In the genomic region with DNA sequence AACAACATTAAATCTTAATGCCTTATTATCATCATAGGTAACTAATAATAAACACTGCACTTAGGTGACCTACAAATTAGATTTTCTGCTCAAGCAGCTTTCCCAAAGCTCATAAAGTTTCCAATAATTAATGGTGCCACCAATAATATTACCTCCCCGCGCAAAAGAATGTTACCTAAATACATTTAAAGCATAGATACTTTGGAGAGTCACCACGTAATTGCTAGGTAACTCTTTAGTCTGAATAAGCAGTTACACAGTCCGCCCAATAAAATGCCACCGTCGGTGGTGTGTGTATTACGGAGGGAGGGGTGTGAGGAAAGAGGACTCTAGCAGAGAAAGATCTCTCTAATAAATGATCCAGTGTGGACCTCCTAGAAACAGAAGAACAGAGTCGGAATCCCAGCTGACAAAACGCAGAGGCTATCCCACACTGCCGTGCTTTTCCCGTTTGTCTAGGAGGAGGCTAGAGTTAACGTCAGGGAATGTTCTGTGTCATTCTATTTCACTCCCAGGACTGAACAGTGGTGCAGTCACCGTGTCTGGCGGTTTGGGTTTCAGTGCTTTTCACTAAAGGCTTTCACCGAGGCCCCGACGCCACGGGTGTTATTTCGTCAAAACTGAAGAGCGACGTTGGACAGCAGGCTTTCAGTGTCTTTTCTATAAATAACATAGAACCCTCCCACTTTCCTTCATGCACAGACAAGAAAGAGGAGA, we compare ENCODE assay signal across 8 cellular contexts. TPM values are rescaled to one million over a fixed set of nuclear protein-coding genes. Genes with fewer than 3 reads are reported as not detected.
A peak's percentile ranks its signal among the peaks of the same experiment; 100 is the strongest.
DNase-seq lines count a peak whose midpoint lies in the region; ATAC-seq, FAIRE-seq and TF ChIP-seq lines count a peak whose summit lies in the region.

No MANE protein-coding gene starts in this region.

- H3K27me3 ChIP-seq in OCI-LY3 (ENCODE audit: low read depth, low read length) = peaks cover 2% of the 10 kb centered on the region; the same call in 1 of the 2 replicates

- peak; percentile 66 for FAIRE-seq in GM19239 (lab: Jason Lieb, UNC)

- H3K4me1 ChIP-seq in OCI-LY3 (ENCODE audit: low read length) = no peaks in the 10 kb centered on the region

- H3K27ac ChIP-seq in OCI-LY3 (ENCODE audit: low read length) = no peak overlapping the region

- peak overlapping the region; percentile 98 for H3K4me3 Mint-ChIP-seq in neural crest cell

- peak overlapping the region; percentile 77 for H3K9ac ChIP-seq in OCI-LY3 (ENCODE audit: low read length)

- no peaks in the 10 kb centered on the region for H3K79me2 ChIP-seq in OCI-LY3 (ENCODE audit: low read length)

- H3K36me3 ChIP-seq in OCI-LY3 (replicated peaks; ENCODE audit: low read depth, low read length) = peaks cover 2% of the 10 kb centered on the region

- no peaks in the 10 kb centered on the region for H4K20me1 ChIP-seq in OCI-LY3 (ENCODE audit: insufficient read depth, low read length)

- H3K4me1 Mint-ChIP-seq in neural crest cell = peaks cover 19% of the 10 kb centered on the region

- H3K36me3 Mint-ChIP-seq in neural crest cell (ENCODE audit: low read depth) = peaks cover 3% of the 10 kb centered on the region

- H3K27me3 Mint-ChIP-seq in neural crest cell (ENCODE audit: low read depth) = no peaks in the 10 kb centered on the region

- H2AFZ ChIP-seq in OCI-LY3 (ENCODE audit: low read depth, low read length) = peak overlapping the region; percentile 80

- H3K4me2 ChIP-seq in OCI-LY3 (ENCODE audit: low read length) = peak overlapping the region; percentile 92

- H3K9me3 Mint-ChIP-seq in neural crest cell = no peaks in the 10 kb centered on the region

- ATAC-seq in HG03439 (IDR thresholded peaks at IDR 0.05; ENCODE audit: unreplicated experiment) = peak; percentile 45

- DNase-seq in AG08396 (ENCODE audit: low spot score) (peak; percentile 69), GM19239 (ENCODE audit: insufficient read length, low spot score) (peak; percentile 12), foreskin fibroblast (peak; percentile 51 to 75), neural crest cell (ENCODE audit: low read depth, low spot score) (no peak), stromal cell of bone marrow (ENCODE audit: low read depth) (peak; percentile 56)
- DNase-seq in activated effector memory CD4-positive, alpha-beta T cell treated with Interleukin-2 at 50 U/mL for 16 hours = peak; percentile 25

- H3K4me3 ChIP-seq in OCI-LY3 (ENCODE audit: low read length) (peak overlapping the region; percentile 87), foreskin fibroblast (ENCODE audit: low read depth in 1 of 2, low read length in 2 of 2) (peak overlapping the region; percentile 82 to 87)

- no peaks in the 10 kb centered on the region for H3K9me3 ChIP-seq in OCI-LY3 (ENCODE audit: insufficient read depth, low read length)

- peak overlapping the region; percentile 38 for H3K27ac Mint-ChIP-seq in neural crest cell (ENCODE audit: unreplicated experiment)

- TF ChIP-seq CTCF in OCI-LY3 (IDR thresholded peaks at IDR 0.05; ENCODE audit: low read depth, low read length) (no peak), foreskin fibroblast (IDR thresholded peaks at IDR 0.05; ENCODE audit: low read depth, low read length) (no peak), neural crest cell (conservative IDR thresholded peaks at IDR 0.05) (no peak)

RNA-seq across cellular contexts. Expression of gene RNFT1, which starts 0.6 kb away (rescaled TPM):
- 17.0 and 18.9 TPM in 2 replicates for total RNA-seq in neural crest cell
